ENCODE assay signal across 37 cellular contexts in genomic region chr12:101992091-101992490, GRCh38.
"Had no signal": no experiment of that assay in that cellular context is flagged by ENCODE, and none has a peak within 500 bp of the region (broad histone marks: within the 10 kb centered on the region; RNA-seq: fewer than 3 reads in every experiment).

No MANE protein-coding gene starts in this region.

- H3K27me3 Mint-ChIP-seq: dendritic cell treated with granulocyte-macrophage colony-stimulating factor and Interleukin-4, amounts not matched to agents 40 ng/mL and 50 ng/mL, for 4 days; stimulated activated memory B cell treated with anti-CD40 and anti-IgM and Interleukin-4, amounts not matched to agents 10 μg/mL and 1 μg/mL and 100 μg/mL, for 72 hours had no signal

- H3K36me3 ChIP-seq: brain microvascular endothelial cell, esophagus muscularis mucosa, pancreas, sigmoid colon, thyroid gland, upper lobe of right lung, WERI-Rb-1 had no signal

- H3K36me3 Mint-ChIP-seq: activated naive CD8-positive, alpha-beta T cell treated with anti-CD3 and anti-CD28 coated beads for 36 hours; naive thymus-derived CD4-positive, alpha-beta T cell; stimulated activated memory B cell treated with anti-CD40 and anti-IgM and Interleukin-4, amounts not matched to agents 10 μg/mL and 1 μg/mL and 100 μg/mL, for 72 hours had no signal

- H3K27ac ChIP-seq: brain microvascular endothelial cell, esophagus muscularis mucosa, hepatocyte, pancreas, psoas muscle, sigmoid colon, thyroid gland, upper lobe of right lung, WERI-Rb-1 had no signal

- H3K9me3 ChIP-seq: esophagus muscularis mucosa, pancreas, psoas muscle, sigmoid colon, thyroid gland, upper lobe of right lung had no signal

- H3K27me3 ChIP-seq: brain microvascular endothelial cell, esophagus muscularis mucosa, hepatocyte, pancreas, sigmoid colon, thyroid gland, upper lobe of right lung had no signal

- H3K4me1 Mint-ChIP-seq: activated naive CD8-positive, alpha-beta T cell treated with anti-CD3 and anti-CD28 coated beads for 36 hours; central memory CD8-positive, alpha-beta T cell; neural crest cell; stimulated activated naive CD8-positive, alpha-beta T cell treated with anti-CD3 and anti-CD28 coated beads, Interleukin-15, amount 100 ng/mL, for 72 hours had no signal

- H3K4me1 ChIP-seq: esophagus muscularis mucosa, pancreas, psoas muscle, sigmoid colon, thyroid gland, upper lobe of right lung had no signal

- H3K4me3 Mint-ChIP-seq: activated naive CD4-positive, alpha-beta T cell treated with anti-CD3 and anti-CD28 coated beads for 36 hours; activated naive CD8-positive, alpha-beta T cell treated with anti-CD3 and anti-CD28 coated beads for 36 hours; activated T-helper 1 cell treated with anti-CD3 and anti-CD28 coated beads, Interleukin-12 subunit alpha, Interleukin-12 subunit beta, Interleukin-2, Interleukin-4 antibody, amounts not matched to agents 30 ng/mL and 10 ng/mL and 1 ng/mL, durations not matched to agents 14 hours and 24 hours and 36 hours; central memory CD8-positive, alpha-beta T cell; dendritic cell treated with granulocyte-macrophage colony-stimulating factor and Interleukin-4, amounts not matched to agents 40 ng/mL and 50 ng/mL, for 4 days; endodermal cell; naive thymus-derived CD4-positive, alpha-beta T cell; neural crest cell; stimulated activated memory B cell treated with anti-CD40 and anti-IgM and Interleukin-4, amounts not matched to agents 10 μg/mL and 1 μg/mL and 100 μg/mL, for 72 hours; stimulated activated naive CD8-positive, alpha-beta T cell treated with anti-CD3 and anti-CD28 coated beads, Interleukin-15, amount 100 ng/mL, for 72 hours; T-helper 17 cell had no signal

- ATAC-seq: activated CD4-positive, CD25-positive, alpha-beta regulatory T cell treated with anti-CD3 and anti-CD28 coated beads, Interleukin-2, amount 50 U/mL, for 24 hours; left cardiac atrium; naive thymus-derived CD4-positive, alpha-beta T cell; pancreas; psoas muscle; stimulated activated memory B cell treated with anti-CD40 and anti-IgM and Interleukin-4, amounts not matched to agents 10 μg/mL and 1 μg/mL and 100 μg/mL, for 72 hours; stimulated activated naive CD8-positive, alpha-beta T cell treated with anti-CD3 and anti-CD28 coated beads, Interleukin-15, amount 100 ng/mL, for 72 hours; T-helper 17 cell; upper lobe of right lung had no signal

- DNase-seq: activated CD4-positive, alpha-beta T cell treated with anti-CD3 and anti-CD28 coated beads for 48 hours; activated CD4-positive, alpha-beta T cell treated with anti-CD3 and anti-CD28 coated beads, Interleukin-2, amount 50 U/mL, for 48 hours; activated CD8-positive, alpha-beta memory T cell treated with anti-CD3 and anti-CD28 coated beads for 24 hours; activated CD8-positive, alpha-beta memory T cell treated with anti-CD3 and anti-CD28 coated beads, Interleukin-2, amount 50 U/mL, for 4 hours; activated effector memory CD4-positive, alpha-beta T cell treated with anti-CD3 and anti-CD28 coated beads, Interleukin-2, amount 50 U/mL, for 16 hours; activated naive CD4-positive, alpha-beta T cell treated with anti-CD3 and anti-CD28 coated beads for 36 hours; activated naive CD8-positive, alpha-beta T cell treated with anti-CD3 and anti-CD28 coated beads for 36 hours; activated T-cell treated with anti-CD3 and anti-CD28 coated beads, Interleukin-2, amount 50 U/mL, for 1 hour; amniotic stem cell; brain microvascular endothelial cell; endodermal cell; glutamatergic neuron; left cardiac atrium; mammary epithelial cell; naive thymus-derived CD4-positive, alpha-beta T cell; nucleus accumbens; pancreas; psoas muscle; sigmoid colon; stimulated activated CD4-positive, alpha-beta T cell treated with anti-CD3 and anti-CD28 coated beads, Interleukin-1b, Interleukin-23, amount 100 ng/mL, for 48 hours; stimulated activated CD4-positive, alpha-beta T cell treated with anti-CD3 and anti-CD28 coated beads, Interleukin-4, amount 100 ng/mL, for 4 hours; stimulated activated CD8-positive, alpha-beta memory T cell treated with anti-CD3 and anti-CD28 coated beads, Interleukin-4, amount 100 ng/mL, for 48 hours; stimulated activated naive CD8-positive, alpha-beta T cell treated with anti-CD3 and anti-CD28 coated beads, Interleukin-15, amount 100 ng/mL, for 72 hours; T-helper 17 cell; T1000; thyroid gland; upper lobe of right lung; WERI-Rb-1 had no signal

- H3K9me3 Mint-ChIP-seq: activated naive CD4-positive, alpha-beta T cell treated with anti-CD3 and anti-CD28 coated beads for 36 hours; activated naive CD8-positive, alpha-beta T cell treated with anti-CD3 and anti-CD28 coated beads for 36 hours; activated T-helper 1 cell treated with anti-CD3 and anti-CD28 coated beads, Interleukin-12 subunit alpha, Interleukin-12 subunit beta, Interleukin-2, Interleukin-4 antibody, amounts not matched to agents 30 ng/mL and 10 ng/mL and 1 ng/mL, durations not matched to agents 14 hours and 24 hours and 36 hours; central memory CD8-positive, alpha-beta T cell; dendritic cell treated with granulocyte-macrophage colony-stimulating factor and Interleukin-4, amounts not matched to agents 40 ng/mL and 50 ng/mL, for 4 days; endodermal cell; stimulated activated memory B cell treated with anti-CD40 and anti-IgM and Interleukin-4, amounts not matched to agents 10 μg/mL and 1 μg/mL and 100 μg/mL, for 72 hours; stimulated activated naive CD8-positive, alpha-beta T cell treated with anti-CD3 and anti-CD28 coated beads, Interleukin-15, amount 100 ng/mL, for 72 hours had no signal

- H3K4me2 ChIP-seq: hepatocyte, smooth muscle cell had no signal

- H3K27ac Mint-ChIP-seq: activated naive CD4-positive, alpha-beta T cell treated with anti-CD3 and anti-CD28 coated beads for 36 hours; activated naive CD8-positive, alpha-beta T cell treated with anti-CD3 and anti-CD28 coated beads for 36 hours; activated T-helper 1 cell treated with anti-CD3 and anti-CD28 coated beads, Interleukin-12 subunit alpha, Interleukin-12 subunit beta, Interleukin-2, Interleukin-4 antibody, amounts not matched to agents 30 ng/mL and 10 ng/mL and 1 ng/mL, durations not matched to agents 14 hours and 24 hours and 36 hours; dendritic cell treated with granulocyte-macrophage colony-stimulating factor and Interleukin-4, amounts not matched to agents 40 ng/mL and 50 ng/mL, for 4 days; endodermal cell; naive thymus-derived CD4-positive, alpha-beta T cell; stimulated activated memory B cell treated with anti-CD40 and anti-IgM and Interleukin-4, amounts not matched to agents 10 μg/mL and 1 μg/mL and 100 μg/mL, for 72 hours; T-helper 17 cell had no signal

- H3K79me2 ChIP-seq: hepatocyte had no signal

- H3K4me3 ChIP-seq: esophagus muscularis mucosa, hepatocyte, pancreas, psoas muscle, sigmoid colon, smooth muscle cell, thyroid gland, upper lobe of right lung had no signal

- H2AFZ ChIP-seq: hepatocyte had no signal
